1 cellular context compared by ENCODE assay signal in genomic region chr11:35682230-35683195, GRCh38.
TF ChIP-seq lines count a peak whose summit lies in the region.

No MANE protein-coding gene starts in this region.

TF ChIP-seq in HEK293, 187 proteins besides CTCF, POLR2A, EP300 and RAD21 (continued from another document):
- TF ChIP-seq ZNF24 (tag by site-specific recombination; IDR thresholded peaks at IDR 0.05) (no peak), ZNF398 (tag by site-specific recombination; IDR thresholded peaks at IDR 0.05) (no peak), ZNF76 (tag by site-specific recombination; IDR thresholded peaks at IDR 0.05; ENCODE audit: borderline replicate concordance, low read depth) (no peak), ZNF140 (tag by site-specific recombination; IDR thresholded peaks at IDR 0.05) (no peak), TSHZ1 (tag by site-specific recombination; IDR thresholded peaks at IDR 0.05; ENCODE audit: borderline replicate concordance) (0 out of 2 replicates have a peak, but pooled peaks have one; percentile 31), ZNF843 (tag by site-specific recombination; IDR thresholded peaks at IDR 0.05) (0 out of 2 replicates have a peak, but pooled peaks have one; percentile 19), HOXD13 (CRISPR knock-in tag; IDR thresholded peaks at IDR 0.05; ENCODE audit: borderline replicate concordance) (peak; percentile 67; the same call in 1 of the 2 replicates), KLF16 (tag by site-specific recombination; IDR thresholded peaks at IDR 0.05) (no peak), ZNF701 (tag by site-specific recombination; IDR thresholded peaks at IDR 0.05) (no peak), MEIS1 (CRISPR knock-in tag; IDR thresholded peaks at IDR 0.05; ENCODE audit: borderline replicate concordance) (no peak), ZNF558 (tag by site-specific recombination; IDR thresholded peaks at IDR 0.05) (no peak), ZNF223 (tag by site-specific recombination; IDR thresholded peaks at IDR 0.05) (no peak), ZNF138 (tag by site-specific recombination; IDR thresholded peaks at IDR 0.05; ENCODE audit: borderline replicate concordance) (no peak), ZNF239 (tag by site-specific recombination; IDR thresholded peaks at IDR 0.05) (no peak), ZNF23 (tag by site-specific recombination; IDR thresholded peaks at IDR 0.05; ENCODE audit: borderline replicate concordance) (no peak), ZNF449 (tag by site-specific recombination; IDR thresholded peaks at IDR 0.05) (no peak), ZNF544 (tag by site-specific recombination; IDR thresholded peaks at IDR 0.05) (no peak), ZFP69B (tag by site-specific recombination; IDR thresholded peaks at IDR 0.05) (no peak), ZXDB (tag by site-specific recombination; IDR thresholded peaks at IDR 0.05) (peak; percentile 37; the same call in 1 of the 2 replicates)
TF ChIP-seq in HEK293: peak in this region for 8.
